In genomic region chr13:112689498-112690241, GRCh38 we compare ENCODE assay signal across 1 cellular context.
TF ChIP-seq lines count a peak whose summit lies in the region.

TSS of gene ATP11A (plus strand) at chr13:112690038. CDS start at chr13:112690417, 379 bp downstream.

TF ChIP-seq in HEK293, 187 proteins besides CTCF, POLR2A, EP300 and RAD21 (continued from another document):
- TF ChIP-seq, protein P1, sequence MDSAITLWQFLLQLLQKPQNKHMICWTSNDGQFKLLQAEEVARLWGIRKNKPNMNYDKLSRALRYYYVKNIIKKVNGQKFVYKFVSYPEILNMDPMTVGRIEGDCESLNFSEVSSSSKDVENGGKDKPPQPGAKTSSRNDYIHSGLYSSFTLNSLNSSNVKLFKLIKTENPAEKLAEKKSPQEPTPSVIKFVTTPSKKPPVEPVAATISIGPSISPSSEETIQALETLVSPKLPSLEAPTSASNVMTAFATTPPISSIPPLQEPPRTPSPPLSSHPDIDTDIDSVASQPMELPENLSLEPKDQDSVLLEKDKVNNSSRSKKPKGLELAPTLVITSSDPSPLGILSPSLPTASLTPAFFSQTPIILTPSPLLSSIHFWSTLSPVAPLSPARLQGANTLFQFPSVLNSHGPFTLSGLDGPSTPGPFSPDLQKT (IDR thresholded peaks at IDR 0.05; ENCODE audit: borderline replicate concordance, low read depth, low read length), result no peak
- TF ChIP-seq IKZF3 (tag by site-specific recombination; IDR thresholded peaks at IDR 0.05) (peak; percentile 78), ZNF785 (tag by site-specific recombination; IDR thresholded peaks at IDR 0.05) (no peak), ZNF2 (tag by site-specific recombination; IDR thresholded peaks at IDR 0.05) (0 out of 2 replicates have a peak, but pooled peaks have one; percentile 20), YY2 (tag by site-specific recombination; IDR thresholded peaks at IDR 0.05) (no peak), ZNF654 (tag by site-specific recombination; IDR thresholded peaks at IDR 0.05; ENCODE audit: low read depth) (no peak), KLF1 (tag by site-specific recombination; IDR thresholded peaks at IDR 0.05) (no peak), ZNF426 (tag by site-specific recombination; IDR thresholded peaks at IDR 0.05) (no peak), EGR2 (tag by site-specific recombination; IDR thresholded peaks at IDR 0.05; ENCODE audit: low read depth) (peak; percentile 48; the same call in 1 of the 2 replicates), ZBTB20 (tag by site-specific recombination; IDR thresholded peaks at IDR 0.05) (peak; percentile 85), KLF9 (tag by site-specific recombination; IDR thresholded peaks at IDR 0.05; ENCODE audit: low read depth) (no peak), ZNF184 (tag by site-specific recombination; IDR thresholded peaks at IDR 0.05) (no peak), REPIN1 (tag by site-specific recombination; IDR thresholded peaks at IDR 0.05; ENCODE audit: low read depth) (no peak), ZNF596 (tag by site-specific recombination; IDR thresholded peaks at IDR 0.05) (peak; percentile 24; the same call in 1 of the 2 replicates), ZNF16 (tag by site-specific recombination; IDR thresholded peaks at IDR 0.05; ENCODE audit: low read depth) (no peak), ZNF324 (tag by site-specific recombination; IDR thresholded peaks at IDR 0.05) (no peak), ZNF768 (tag by site-specific recombination; IDR thresholded peaks at IDR 0.05) (no peak), ZNF362 (tag by site-specific recombination; IDR thresholded peaks at IDR 0.05) (no peak), OSR2 (tag by site-specific recombination; IDR thresholded peaks at IDR 0.05) (peak; percentile 16; the same call in 1 of the 2 replicates), ZNF600 (tag by site-specific recombination; IDR thresholded peaks at IDR 0.05) (no peak), ZSCAN4 (tag by site-specific recombination; IDR thresholded peaks at IDR 0.05) (no peak), SCRT1 (tag by site-specific recombination; IDR thresholded peaks at IDR 0.05; ENCODE audit: borderline replicate concordance) (peak; percentile 53; the same call in 1 of the 2 replicates), ZNF530 (tag by site-specific recombination; IDR thresholded peaks at IDR 0.05; ENCODE audit: low read depth) (no peak), ZNF404 (tag by site-specific recombination; IDR thresholded peaks at IDR 0.05) (no peak), ZFP3 (tag by site-specific recombination; IDR thresholded peaks at IDR 0.05; ENCODE audit: low read depth) (no peak), ZBTB6 (tag by site-specific recombination; IDR thresholded peaks at IDR 0.05) (peak; percentile 58; the same call in 1 of the 2 replicates), ZNF843 (tag by site-specific recombination; IDR thresholded peaks at IDR 0.05) (no peak), ZNF202 (tag by site-specific recombination; IDR thresholded peaks at IDR 0.05; ENCODE audit: borderline replicate concordance) (no peak), ZNF133 (tag by site-specific recombination; IDR thresholded peaks at IDR 0.05) (no peak), ZNF274 (IDR thresholded peaks at IDR 0.05; ENCODE audit: low read length) (no peak), ZNF274 (tag by site-specific recombination; IDR thresholded peaks at IDR 0.05; ENCODE audit: borderline replicate concordance) (no peak), GLIS1 (tag by site-specific recombination; IDR thresholded peaks at IDR 0.05) (peak; percentile 55; the same call in 1 of the 2 replicates), ZNF549 (tag by site-specific recombination; IDR thresholded peaks at IDR 0.05) (no peak), GLI4 (tag by site-specific recombination; IDR thresholded peaks at IDR 0.05) (no peak), MYNN (tag by site-specific recombination; IDR thresholded peaks at IDR 0.05; ENCODE audit: borderline replicate concordance) (no peak), ZNF239 (tag by site-specific recombination; IDR thresholded peaks at IDR 0.05) (no peak), ZNF23 (tag by site-specific recombination; IDR thresholded peaks at IDR 0.05; ENCODE audit: borderline replicate concordance) (no peak), BCL11A (tag by site-specific recombination; IDR thresholded peaks at IDR 0.05; ENCODE audit: low read depth) (peak; percentile 96), ZNF146 (tag by site-specific recombination; IDR thresholded peaks at IDR 0.05) (no peak), ZBTB48 (tag by site-specific recombination; IDR thresholded peaks at IDR 0.05) (no peak), ZNF26 (tag by site-specific recombination; IDR thresholded peaks at IDR 0.05) (no peak), ZNF677 (tag by site-specific recombination; IDR thresholded peaks at IDR 0.05) (no peak), ZNF175 (tag by site-specific recombination; IDR thresholded peaks at IDR 0.05) (no peak), ZNF830 (tag by site-specific recombination; IDR thresholded peaks at IDR 0.05; ENCODE audit: low read depth) (no peak), ZBTB1 (tag by site-specific recombination; IDR thresholded peaks at IDR 0.05) (no peak), ZNF121 (tag by site-specific recombination; IDR thresholded peaks at IDR 0.05) (no peak), ZNF76 (tag by site-specific recombination; IDR thresholded peaks at IDR 0.05; ENCODE audit: borderline replicate concordance, low read depth) (0 out of 2 replicates have a peak, but pooled peaks have one; percentile 17), HOXD13 (CRISPR knock-in tag; IDR thresholded peaks at IDR 0.05; ENCODE audit: borderline replicate concordance) (no peak), ZSCAN30 (tag by site-specific recombination; IDR thresholded peaks at IDR 0.05) (no peak), ZNF366 (tag by site-specific recombination; conservative IDR thresholded peaks at IDR 0.05) (no peak), ZNF114 (tag by site-specific recombination; IDR thresholded peaks at IDR 0.05) (no peak), ZNF514 (tag by site-specific recombination; IDR thresholded peaks at IDR 0.05) (no peak), ZBTB8A (tag by site-specific recombination; IDR thresholded peaks at IDR 0.05) (peak; percentile 36; the same call in 1 of the 2 replicates), GLIS2 (tag by site-specific recombination; IDR thresholded peaks at IDR 0.05) (peak; percentile 88), ZFHX2 (tag by site-specific recombination; conservative IDR thresholded peaks at IDR 0.05) (peak; percentile 65)
- TF ChIP-seq, protein P2, sequence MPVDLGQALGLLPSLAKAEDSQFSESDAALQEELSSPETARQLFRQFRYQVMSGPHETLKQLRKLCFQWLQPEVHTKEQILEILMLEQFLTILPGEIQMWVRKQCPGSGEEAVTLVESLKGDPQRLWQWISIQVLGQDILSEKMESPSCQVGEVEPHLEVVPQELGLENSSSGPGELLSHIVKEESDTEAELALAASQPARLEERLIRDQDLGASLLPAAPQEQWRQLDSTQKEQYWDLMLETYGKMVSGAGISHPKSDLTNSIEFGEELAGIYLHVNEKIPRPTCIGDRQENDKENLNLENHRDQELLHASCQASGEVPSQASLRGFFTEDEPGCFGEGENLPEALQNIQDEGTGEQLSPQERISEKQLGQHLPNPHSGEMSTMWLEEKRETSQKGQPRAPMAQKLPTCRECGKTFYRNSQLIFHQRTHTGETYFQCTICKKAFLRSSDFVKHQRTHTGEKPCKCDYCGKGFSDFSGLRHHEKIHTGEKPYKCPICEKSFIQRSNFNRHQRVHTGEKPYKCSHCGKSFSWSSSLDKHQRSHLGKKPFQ (tag by site-specific recombination; IDR thresholded peaks at IDR 0.05), result no peak
- TF ChIP-seq, protein P3, sequence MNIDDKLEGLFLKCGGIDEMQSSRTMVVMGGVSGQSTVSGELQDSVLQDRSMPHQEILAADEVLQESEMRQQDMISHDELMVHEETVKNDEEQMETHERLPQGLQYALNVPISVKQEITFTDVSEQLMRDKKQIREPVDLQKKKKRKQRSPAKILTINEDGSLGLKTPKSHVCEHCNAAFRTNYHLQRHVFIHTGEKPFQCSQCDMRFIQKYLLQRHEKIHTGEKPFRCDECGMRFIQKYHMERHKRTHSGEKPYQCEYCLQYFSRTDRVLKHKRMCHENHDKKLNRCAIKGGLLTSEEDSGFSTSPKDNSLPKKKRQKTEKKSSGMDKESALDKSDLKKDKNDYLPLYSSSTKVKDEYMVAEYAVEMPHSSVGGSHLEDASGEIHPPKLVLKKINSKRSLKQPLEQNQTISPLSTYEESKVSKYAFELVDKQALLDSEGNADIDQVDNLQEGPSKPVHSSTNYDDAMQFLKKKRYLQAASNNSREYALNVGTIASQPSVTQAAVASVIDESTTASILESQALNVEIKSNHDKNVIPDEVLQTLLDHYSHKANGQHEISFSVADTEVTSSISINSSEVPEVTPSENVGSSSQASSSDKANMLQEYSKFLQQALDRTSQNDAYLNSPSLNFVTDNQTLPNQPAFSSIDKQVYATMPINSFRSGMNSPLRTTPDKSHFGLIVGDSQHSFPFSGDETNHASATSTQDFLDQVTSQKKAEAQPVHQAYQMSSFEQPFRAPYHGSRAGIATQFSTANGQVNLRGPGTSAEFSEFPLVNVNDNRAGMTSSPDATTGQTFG (tag by site-specific recombination; IDR thresholded peaks at IDR 0.05; ENCODE audit: borderline replicate concordance), result no peak
- TF ChIP-seq, protein P4, sequence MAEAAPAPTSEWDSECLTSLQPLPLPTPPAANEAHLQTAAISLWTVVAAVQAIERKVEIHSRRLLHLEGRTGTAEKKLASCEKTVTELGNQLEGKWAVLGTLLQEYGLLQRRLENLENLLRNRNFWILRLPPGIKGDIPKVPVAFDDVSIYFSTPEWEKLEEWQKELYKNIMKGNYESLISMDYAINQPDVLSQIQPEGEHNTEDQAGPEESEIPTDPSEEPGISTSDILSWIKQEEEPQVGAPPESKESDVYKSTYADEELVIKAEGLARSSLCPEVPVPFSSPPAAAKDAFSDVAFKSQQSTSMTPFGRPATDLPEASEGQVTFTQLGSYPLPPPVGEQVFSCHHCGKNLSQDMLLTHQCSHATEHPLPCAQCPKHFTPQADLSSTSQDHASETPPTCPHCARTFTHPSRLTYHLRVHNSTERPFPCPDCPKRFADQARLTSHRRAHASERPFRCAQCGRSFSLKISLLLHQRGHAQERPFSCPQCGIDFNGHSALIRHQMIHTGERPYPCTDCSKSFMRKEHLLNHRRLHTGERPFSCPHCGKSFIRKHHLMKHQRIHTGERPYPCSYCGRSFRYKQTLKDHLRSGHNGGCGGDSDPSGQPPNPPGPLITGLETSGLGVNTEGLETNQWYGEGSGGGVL (tag by site-specific recombination; IDR thresholded peaks at IDR 0.05), result no peak
